In genomic region chr19:13055213-13056051, GRCh38 we compare ENCODE assay signal across 7 cellular contexts. TPM values are rescaled to one million over a fixed set of nuclear protein-coding genes. Genes with fewer than 3 reads are reported as not detected.
DNase-seq lines count a peak whose midpoint lies in the region; ATAC-seq, FAIRE-seq and TF ChIP-seq lines count a peak whose summit lies in the region.

No MANE protein-coding gene starts in this region.

- no peak overlapping the region for H3K14ac ChIP-seq in H1 (ENCODE audit: insufficient read length)

- TF ChIP-seq POLR2A in H1 (IDR thresholded peaks at IDR 0.05; ENCODE audit: control extremely low read depth in 1 of 2, low read depth in 2 of 2, low read length in 2 of 2) = no peak

- H3K18ac ChIP-seq in H1 (ENCODE audit: extremely low read depth, low read length) = peak overlapping the region; percentile 11

- H3K23ac ChIP-seq in H1 (ENCODE audit: insufficient read length) = no peak overlapping the region

- TF ChIP-seq EP300 in H1 (IDR thresholded peaks at IDR 0.05; ENCODE audit: borderline replicate concordance in 1 of 2, low read depth in 2 of 2, low read length in 2 of 2) = no peak

- no peak for TF ChIP-seq RAD21 in H1 (IDR thresholded peaks at IDR 0.05 in 1 of 2, conservative IDR thresholded peaks at IDR 0.05 in 1 of 2; ENCODE audit: low read depth in 2 of 2, low read length in 2 of 2)

- H2BK12ac ChIP-seq in H1 (ENCODE audit: low read depth, low read length) = peak overlapping the region; percentile 95; the same call in 1 of the 2 replicates

- H3K79me1 ChIP-seq in H1 (ENCODE audit: low read depth, low read length) = no peaks in the 10 kb centered on the region

- H3K23me2 ChIP-seq in H1 (ENCODE audit: low read depth, low read length) = peaks cover 6% of the 10 kb centered on the region; the same call in 1 of the 2 replicates

- FAIRE-seq in H1 (lab: Jason Lieb, UNC) (no peak), urothelium cell line (lab: Jason Lieb, UNC) (no peak)

- H2AFZ ChIP-seq in H1 (ENCODE audit: low read length) = no peak overlapping the region

- H3K27ac ChIP-seq in H1 (ENCODE audit: low read depth, low read length) = no peak overlapping the region

- H3K79me2 ChIP-seq in H1 (ENCODE audit: control insufficient read depth in 1 of 2, insufficient read depth in 2 of 2, low read length in 2 of 2) = no peaks in the 10 kb centered on the region

- H3K4me2 ChIP-seq in H1 (ENCODE audit: insufficient read depth in 1 of 2, low read depth in 2 of 2, low read length in 2 of 2) = peak overlapping the region; percentile 66 to 82

- peaks cover 67% of the 10 kb centered on the region for H3K36me3 ChIP-seq in MG63
- H3K36me3 ChIP-seq in H1 (ENCODE audit: control insufficient read depth in 2 of 4, insufficient read depth in 4 of 4, low read length in 3 of 4) = no peaks in the 10 kb centered on the region

- no peaks in the 10 kb centered on the region for H3K9me3 ChIP-seq in MG63
- H3K9me3 ChIP-seq in H1 (ENCODE audit: insufficient read depth in 2 of 2, low read depth in 1 of 2, low read length in 1 of 2) = no peaks in the 10 kb centered on the region

- ATAC-seq in GM21526 (IDR thresholded peaks at IDR 0.05; ENCODE audit: low FRiP score, unreplicated experiment) = no peak
- ATAC-seq in GM18909 (IDR thresholded peaks at IDR 0.05; ENCODE audit: poor library complexity, unreplicated experiment) = no peak

- no peak overlapping the region for H3K56ac ChIP-seq in H1 (replicated peaks; ENCODE audit: insufficient read length, low read depth, low read length)

- no peak overlapping the region for H2BK5ac ChIP-seq in H1 (ENCODE audit: low read depth, low read length)

- H4K5ac ChIP-seq in H1 (ENCODE audit: insufficient read length, low read depth, low read length) = no peak overlapping the region

- peak; percentile 99 for DNase-seq in MG63
- peak in 1 of 2 experiments; percentile 80 for DNase-seq in H1 (ENCODE audit: low read depth in 1 of 2, low spot score in 2 of 2)
- peak; percentile 59 for DNase-seq in medulla oblongata (ENCODE audit: extremely low spot score)
- DNase-seq in urothelium cell line (ENCODE audit: low spot score) = peak; percentile 70
- DNase-seq in NK-92 treated with Interleukin-12 subunit alpha and Interleukin-12 subunit beta, amount 100 ng/mL, for 24 hours (lab: John Stamatoyannopoulos, UW) = no peak

- 0 out of 2 replicates have a peak overlapping the region, but pooled peaks have one; percentile 18 for H2BK20ac ChIP-seq in H1 (ENCODE audit: low read length)

- TF ChIP-seq CTCF in H1 (IDR thresholded peaks at IDR 0.05; ENCODE audit: control extremely low read depth in 1 of 3, insufficient read depth in 1 of 3, low read depth in 1 of 3, low read length in 3 of 3) = peak in 1 of 3 experiments; percentile 11; a peak in 1 of 4 replicates

- no peak overlapping the region for H2BK120ac ChIP-seq in H1 (replicated peaks; ENCODE audit: low read depth, low read length)

- WGBS in H1 (ENCODE audit: extremely low coverage in 1 of 2, insufficient coverage in 1 of 2, insufficient read length in 1 of 2, insufficient replicate concordance in 2 of 2, low coverage in 1 of 2, low lambda C conversion rate in 2 of 2, missing lambda C conversion rate in 1 of 2), 2 experiments = 3% methylated on average over 23 of the region's 29 CpGs; no CpG with 5 or more reads in 1 of the 2 experiments

- no peak overlapping the region for H4K91ac ChIP-seq in H1 (replicated peaks; ENCODE audit: insufficient read length, low read length)

- no peak overlapping the region for H3K9ac ChIP-seq in H1 (replicated peaks in 1 of 4; ENCODE audit: extremely low read depth in 1 of 4, low read depth in 3 of 4, low read length in 3 of 4)

- H3K4me1 ChIP-seq in H1 (replicated peaks in 1 of 4; ENCODE audit: control insufficient read depth in 3 of 4, insufficient read depth in 4 of 4, low read length in 3 of 4) = peaks cover 7 to 47% (median 39%) of the 10 kb centered on the region in 4 experiments

- no peak overlapping the region for H2AK5ac ChIP-seq in H1 (ENCODE audit: low read depth, low read length)

- H2BK15ac ChIP-seq in H1 (ENCODE audit: low read length) = peak overlapping the region; percentile 40; the same call in 1 of the 2 replicates

- CTCF ChIA-PET in H1 (lab: Charles Lee; ENCODE audit: partially characterized antibody) = interaction anchor here (2.2 to 48.8 kb wide), 9 partner anchors 5 to 90 kb away, joined by 6 to 1145 read pairs (median 140); no protein-coding TSS in a partner anchor

- H4K8ac ChIP-seq in H1 (ENCODE audit: extremely low read depth, insufficient read depth, low read length) = peak overlapping the region; percentile 22

- H3K4me3 ChIP-seq in MG63 = peak overlapping the region; percentile 4; the same call in 1 of the 2 replicates
- H3K4me3 ChIP-seq in H1 (ENCODE audit: extremely low read depth in 1 of 4, insufficient read depth in 2 of 4, low read depth in 3 of 4, low read length in 4 of 4) = peak overlapping the region; percentile 9 to 51 (median 14); a peak in 6 of 8 replicates

- no peaks in the 10 kb centered on the region for H3K27me3 ChIP-seq in MG63
- H3K27me3 ChIP-seq in H1 (replicated peaks in 1 of 4; ENCODE audit: control insufficient read depth in 3 of 4, extremely low read depth in 1 of 4, insufficient read depth in 3 of 4, low read length in 3 of 4) = peaks cover 89 to 100% (median 99%) of the 10 kb centered on the region in 4 experiments

- POLR2A ChIA-PET in H1 (lab: Charles Lee; ENCODE audit: partially characterized antibody) = interaction anchor here (0.7 to 3.2 kb wide), 11 partner anchors 12 to 99 kb away, joined by 3 to 18 read pairs (median 5); no protein-coding TSS in a partner anchor

- H4K20me1 ChIP-seq in H1 (replicated peaks in 1 of 2; ENCODE audit: control insufficient read depth in 1 of 2, insufficient read depth in 2 of 2, low read length in 2 of 2) = peaks cover 14 to 21% of the 10 kb centered on the region in 2 experiments

- peak overlapping the region; percentile 61 for H3K4ac ChIP-seq in H1 (replicated peaks; ENCODE audit: insufficient read length, low read depth, low read length)

TF ChIP-seq in H1, 55 proteins besides CTCF, POLR2A, EP300 and RAD21:
- TF ChIP-seq YY1 (IDR thresholded peaks at IDR 0.05; ENCODE audit: low read depth, low read length) = no peak
- no peak for TF ChIP-seq NANOG (IDR thresholded peaks at IDR 0.05; ENCODE audit: insufficient read depth, low read depth, low read length, poor library complexity, severe bottlenecking)
- TF ChIP-seq KDM1A (IDR thresholded peaks at IDR 0.05; ENCODE audit: borderline replicate concordance, low read length) = no peak
- TF ChIP-seq EZH2 (IDR thresholded peaks at IDR 0.05; ENCODE audit: low read depth, low read length, severe bottlenecking) = peak; percentile 59
- TF ChIP-seq BRCA1 (IDR thresholded peaks at IDR 0.05; ENCODE audit: low read depth, low read length) = no peak
- TF ChIP-seq, protein P1, sequence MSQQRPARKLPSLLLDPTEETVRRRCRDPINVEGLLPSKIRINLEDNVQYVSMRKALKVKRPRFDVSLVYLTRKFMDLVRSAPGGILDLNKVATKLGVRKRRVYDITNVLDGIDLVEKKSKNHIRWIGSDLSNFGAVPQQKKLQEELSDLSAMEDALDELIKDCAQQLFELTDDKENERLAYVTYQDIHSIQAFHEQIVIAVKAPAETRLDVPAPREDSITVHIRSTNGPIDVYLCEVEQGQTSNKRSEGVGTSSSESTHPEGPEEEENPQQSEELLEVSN (IDR thresholded peaks at IDR 0.05) = peak; percentile 47; the same call in 1 of the 2 replicates
- no peak for TF ChIP-seq KDM4A (IDR thresholded peaks at IDR 0.05; ENCODE audit: low read depth, low read length, severe bottlenecking)
- TF ChIP-seq JUND (IDR thresholded peaks at IDR 0.05; ENCODE audit: low read length) = peak; percentile 57; the same call in 1 of the 2 replicates
- TF ChIP-seq CEBPB (IDR thresholded peaks at IDR 0.05; ENCODE audit: low read depth, low read length) = no peak
- TF ChIP-seq RNF2 (IDR thresholded peaks at IDR 0.05; ENCODE audit: borderline replicate concordance, low read depth, low read length, missing control alignments, poor library complexity, severe bottlenecking) = peak; percentile 33
- no peak for TF ChIP-seq CREB1 (IDR thresholded peaks at IDR 0.05)
- no peak for TF ChIP-seq USF2 (IDR thresholded peaks at IDR 0.05; ENCODE audit: low read length)
- TF ChIP-seq SIN3A (conservative IDR thresholded peaks at IDR 0.05 in 1 of 2, IDR thresholded peaks at IDR 0.05 in 1 of 2; ENCODE audit: low read depth in 1 of 2, low read length in 2 of 2) = no peak
- no peak; the same call in 1 of the 2 replicates for TF ChIP-seq SUZ12 (IDR thresholded peaks at IDR 0.05; ENCODE audit: low read length)
- no peak for TF ChIP-seq GTF2F1 (IDR thresholded peaks at IDR 0.05; ENCODE audit: borderline replicate concordance, low read depth, low read length)
- TF ChIP-seq EGR1 (IDR thresholded peaks at IDR 0.05; ENCODE audit: borderline replicate concordance, low read depth, low read length) = no peak

RNA-seq across cellular contexts. Expression of gene LYL1, which starts 47.2 kb away (rescaled TPM):
- not detected in 2 replicates for total RNA-seq in MG63 (2014; rRNA removed; shearing (Covaris generic); ENCODE audit: low replicate concordance)
- total RNA-seq in H1 (2021; fragmentation: NEBNext Ultra II Directional; extraction: Animal tissue kit (Norgen Biotek cat#: 25700)) = 0.58 and 0.65 TPM in 2 replicates
- 0.76 and 1.0 TPM in 2 replicates for polyA plus RNA-seq in H1 (2011; rRNA removed)
- 0.62 TPM for polyA plus RNA-seq in H1 (2011; cell fraction: cytosol; rRNA removed)
- 0.78 TPM for polyA plus RNA-seq in H1 (2011; cell fraction: nucleus; rRNA removed)
- polyA plus RNA-seq in H1 (2012, experiment 1 of 2) = 0.23 to 0.67 TPM (median 0.39 TPM) in 4 replicates
- polyA plus RNA-seq in H1 (2012, experiment 2 of 2) = 0.26 TPM
- 0.65 TPM for polyA plus RNA-seq in H1 (2013, experiment 1 of 2)
- 0.52 TPM for polyA plus RNA-seq in H1 (2013, experiment 2 of 2)
- 0.10 TPM in 1 of 2 replicates, not detected in the other for polyA minus RNA-seq in H1 (2011; rRNA and poly(A)+ RNA removed)
- 1.2 TPM for polyA minus RNA-seq in H1 (2011; cell fraction: cytosol; rRNA and poly(A)+ RNA removed)
- 0.40 TPM for polyA minus RNA-seq in H1 (2011; cell fraction: nucleus; rRNA and poly(A)+ RNA removed)
